ENCODE assay signal across 8 cellular contexts in the genomic region with DNA sequence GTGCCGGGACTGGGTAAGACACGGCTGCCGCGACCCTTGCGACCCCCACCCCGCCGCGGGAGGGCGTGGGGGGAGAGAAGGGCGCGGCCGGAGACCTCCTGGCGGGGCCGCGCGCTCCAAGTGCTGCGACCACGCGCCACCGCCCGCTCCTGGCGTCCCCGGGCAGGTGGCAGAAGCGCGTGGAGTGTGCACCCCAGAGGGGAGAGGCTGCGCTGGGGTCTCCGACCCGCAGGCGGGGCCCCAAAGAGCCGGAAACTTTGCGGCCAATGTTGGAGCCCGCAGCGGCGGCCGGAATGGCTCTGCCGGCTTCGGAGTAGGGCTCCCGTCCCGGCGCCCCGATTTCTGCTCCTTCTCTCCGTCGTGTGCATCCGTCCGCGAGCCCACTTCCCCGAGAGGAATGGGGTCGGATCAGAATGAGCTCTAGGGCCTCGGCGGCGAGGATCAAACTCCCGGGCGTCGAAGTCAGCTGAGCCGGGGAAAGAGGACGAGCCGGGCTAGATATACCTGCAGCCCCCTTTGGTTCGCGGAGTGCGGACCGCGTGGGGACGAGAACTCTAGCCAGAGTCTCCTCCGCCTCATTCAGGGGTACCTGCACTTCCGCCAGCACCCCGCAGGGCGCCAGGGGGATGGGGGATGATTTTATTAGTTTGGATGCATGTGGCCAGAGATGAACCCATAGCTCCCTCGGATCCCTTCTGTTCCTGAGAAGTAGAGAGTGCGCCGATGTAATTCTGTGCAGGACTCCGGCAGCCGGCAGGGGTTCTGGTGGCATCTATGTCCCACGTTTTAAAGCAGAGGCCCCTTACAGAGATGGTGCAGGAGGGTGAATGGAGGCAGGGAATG. TPM values are rescaled to one million over a fixed set of nuclear protein-coding genes. Genes with fewer than 3 reads are reported as not detected.
DNase-seq lines count a peak whose midpoint lies in the region; ATAC-seq, FAIRE-seq and TF ChIP-seq lines count a peak whose summit lies in the region.

No MANE protein-coding gene starts in this region.

- DNase-seq in GM13977 (ENCODE audit: low spot score) = peak; percentile 56
- DNase-seq in Panc1 (ENCODE audit: low read depth, low spot score) = no peak
- DNase-seq in effector memory CD8-positive, alpha-beta T cell = peak in 1 of 3 experiments; percentile 14
- no peak for DNase-seq in osteocyte (ENCODE audit: extremely low spot score, unreplicated experiment)
- DNase-seq in NCI-H1436 (lab: John Stamatoyannopoulos, UW) = no peak
- DNase-seq in frontal cortex (ENCODE audit: low spot score in 2 of 2) = no peak

- peaks cover 10 to 17% of the 10 kb centered on the region in 2 donors for H3K4me1 Mint-ChIP-seq in effector memory CD8-positive, alpha-beta T cell (ENCODE audit: low read depth in 2 of 2)
- H3K4me1 Mint-ChIP-seq in osteocyte (ENCODE audit: unreplicated experiment) = peaks cover 13% of the 10 kb centered on the region

- H3K27ac ChIP-seq in Panc1 (ENCODE audit: low read length) = no peak overlapping the region

- H3K27ac Mint-ChIP-seq in effector memory CD8-positive, alpha-beta T cell = no peak overlapping the region
- no peak overlapping the region for H3K27ac Mint-ChIP-seq in osteocyte (ENCODE audit: unreplicated experiment)

- in situ Hi-C loops in GM13977 (cut with MboI; ENCODE audit: low pct_unique_long_range_greater_than_20kb, low sequenced_read_pairs, unreplicated experiment) (no loop called here), Panc1 (cut with HindIII; ENCODE audit: low pct_unique_long_range_greater_than_20kb, low sequenced_read_pairs) (no loop called here)

- POLR2A ChIA-PET in Panc1 (lab: Charles Lee) = no interaction called here

- H3K4me3 ChIP-seq in Panc1 (ENCODE audit: low read depth in 2 of 2, low read length in 2 of 2) = peak overlapping the region; percentile 19 to 34

- peaks cover 9% of the 10 kb centered on the region for H3K4me1 ChIP-seq in Panc1 (ENCODE audit: control insufficient read depth, insufficient read depth, low read length)

- no peak for FAIRE-seq in frontal cortex (lab: Jason Lieb, UNC)

- H3K27me3 ChIP-seq in Panc1 (ENCODE audit: control insufficient read depth, insufficient read depth, low read length) = peaks cover 41% of the 10 kb centered on the region

- intact Hi-C loops in Panc1 (cut with micrococcal nuclease; ENCODE audit: unreplicated experiment) = loop anchor here (5.0 kb wide), 1 partner anchor 58 kb away; no protein-coding TSS in a partner anchor

- no peaks in the 10 kb centered on the region for H3K36me3 ChIP-seq in Panc1 (ENCODE audit: control insufficient read depth, insufficient read depth, low read length)

- peak overlapping the region; percentile 79 to 84 for H3K4me3 Mint-ChIP-seq in effector memory CD8-positive, alpha-beta T cell
- peak overlapping the region; percentile 57 for H3K4me3 Mint-ChIP-seq in osteocyte (ENCODE audit: unreplicated experiment)

- peaks cover 54 to 83% of the 10 kb centered on the region in 2 donors for H3K27me3 Mint-ChIP-seq in effector memory CD8-positive, alpha-beta T cell
- H3K27me3 Mint-ChIP-seq in osteocyte (ENCODE audit: unreplicated experiment) = peaks cover 74% of the 10 kb centered on the region

- H3K9me3 Mint-ChIP-seq in effector memory CD8-positive, alpha-beta T cell = no peaks in the 10 kb centered on the region
- H3K9me3 Mint-ChIP-seq in osteocyte (ENCODE audit: unreplicated experiment) = no peaks in the 10 kb centered on the region

- BruUV-seq in Panc1 (replicated peaks; lab: Mats Ljungman, UMichigan) = no TSS peak

- CTCF ChIA-PET in Panc1 (lab: Charles Lee) = interaction anchor here (1.1 to 2.0 kb wide), 3 partner anchors 11 to 21 kb away, joined by 3 to 8 read pairs (median 3); no protein-coding TSS in a partner anchor

- ATAC-seq in Panc1 (peak; percentile 62), HG03025 (IDR thresholded peaks at IDR 0.05; ENCODE audit: low FRiP score, unreplicated experiment) (no peak), HG03521 (IDR thresholded peaks at IDR 0.05; ENCODE audit: unreplicated experiment) (no peak)
- peak; percentile 18 for ATAC-seq in effector memory CD8-positive, alpha-beta T cell (replicated peaks)

- TF ChIP-seq CTCF in GM13977 (IDR thresholded peaks at IDR 0.05; ENCODE audit: extremely low read depth, insufficient read depth, missing control alignments) (no peak), Panc1 (IDR thresholded peaks at IDR 0.05) (no peak), osteocyte (IDR thresholded peaks at IDR 0.05) (no peak)

- no peaks in the 10 kb centered on the region for H3K9me3 ChIP-seq in Panc1 (ENCODE audit: control insufficient read depth, insufficient read depth, low read depth, low read length)

- H3K36me3 Mint-ChIP-seq in effector memory CD8-positive, alpha-beta T cell (ENCODE audit: insufficient read depth) = no peaks in the 10 kb centered on the region
- no peaks in the 10 kb centered on the region for H3K36me3 Mint-ChIP-seq in osteocyte (ENCODE audit: unreplicated experiment)

RNA-seq across cellular contexts. Expression of a gene that starts 0.8 kb away (rescaled TPM):
- total RNA-seq in Panc1 (2021; ENCODE audit: unreplicated experiment) (0.03 TPM), osteocyte (0.34 and 0.35 TPM in 2 replicates), frontal cortex (26.1 TPM)
- polyA plus RNA-seq in Panc1 (2012; ENCODE audit: insufficient read length) = not detected

Comparison
In these comparisons a context has a peak if more than half of its experiments do, and no peak if none do; other contexts are left out.
1. ATAC-seq: peak in Panc1 (single experiment) and effector memory CD8-positive, alpha-beta T cell (single experiment); none in HG03025 (single experiment) and HG03521 (single experiment).
2. RNA of a gene that starts 0.8 kb away (total RNA-seq): 26.1 TPM in frontal cortex (single experiment); 0.34 to 0.35 TPM in osteocyte and 0.03 TPM in Panc1 (single experiment); every median in the first group is over 10 times any median in the second.